1 cellular context compared by ENCODE assay signal in the genomic region with DNA sequence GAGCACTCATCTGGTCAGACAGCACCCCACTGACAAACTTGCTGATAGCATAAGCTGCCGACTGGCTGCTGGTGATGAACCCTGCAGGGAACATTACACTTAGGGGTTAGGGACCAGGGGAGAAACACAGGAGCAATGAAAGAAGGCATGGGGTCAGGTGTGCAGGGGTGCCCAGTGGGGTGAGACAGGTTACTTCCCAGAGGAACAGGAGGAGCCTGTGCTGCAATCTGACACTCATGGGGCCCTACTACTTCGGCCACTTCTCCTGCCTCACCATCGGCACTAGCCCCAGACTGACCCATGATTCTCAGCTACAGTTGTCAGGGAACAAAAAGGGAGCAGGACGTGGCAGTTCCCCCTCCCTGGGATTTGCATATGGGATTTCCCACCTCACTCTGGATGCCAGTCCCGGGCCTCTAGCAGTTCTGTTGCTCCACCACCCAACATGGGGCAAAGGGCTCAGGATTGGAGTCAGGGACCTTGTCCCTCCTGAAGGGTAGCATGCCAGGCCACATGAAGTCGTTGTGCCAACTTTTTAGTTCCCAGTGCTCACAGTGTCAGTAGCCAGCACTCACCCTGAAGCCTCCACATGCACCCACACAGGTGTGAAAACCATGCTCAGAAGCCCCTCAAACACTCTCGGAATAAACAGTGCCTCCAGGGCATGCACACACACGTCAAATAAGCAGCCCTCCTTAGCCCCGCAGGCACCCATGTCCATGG.
TF ChIP-seq lines count a peak whose summit lies in the region.

No MANE protein-coding gene starts in this region.

TF ChIP-seq in neural cell, 6 proteins besides CTCF, POLR2A, EP300 and RAD21:
- TF ChIP-seq SMC3 (conservative IDR thresholded peaks at IDR 0.05; ENCODE audit: poor library complexity): no peak
- no peak for TF ChIP-seq TAF1 (IDR thresholded peaks at IDR 0.05; ENCODE audit: low read depth)
- no peak for TF ChIP-seq MXI1 (conservative IDR thresholded peaks at IDR 0.05; ENCODE audit: poor library complexity, severe bottlenecking)
- TF ChIP-seq POLR2AphosphoS5 (IDR thresholded peaks at IDR 0.05): no peak
- no peak for TF ChIP-seq REST (IDR thresholded peaks at IDR 0.05; ENCODE audit: borderline replicate concordance)
- TF ChIP-seq EZH2 (IDR thresholded peaks at IDR 0.05; ENCODE audit: borderline replicate concordance, insufficient read depth, low read length, poor library complexity, severe bottlenecking): no peak
TF ChIP-seq in neural cell: peak in this region for 0.
